17 cellular contexts compared by ENCODE assay signal in genomic region chr11:102957953-102958352, GRCh38. TPM values are rescaled to one million over a fixed set of nuclear protein-coding genes. Genes with fewer than 3 reads are reported as not detected.
"Had no signal": no experiment of that assay in that cellular context is flagged by ENCODE, and none has a peak within 500 bp of the region (broad histone marks: within the 10 kb centered on the region; RNA-seq: fewer than 3 reads in every experiment).

No MANE protein-coding gene starts in this region.

- DNase-seq: activated CD4-positive, alpha-beta T cell treated with anti-CD3 and anti-CD28 coated beads, Interleukin-2, amount 50 U/mL, for 4 hours; activated CD4-positive, CD25-positive, alpha-beta regulatory T cell treated with anti-CD3 and anti-CD28 coated beads, Interleukin-2, amount 50 U/mL, for 72 hours; activated CD8-positive, alpha-beta memory T cell treated with anti-CD3 and anti-CD28 coated beads, Interleukin-2, amount 10 ng/mL, durations not matched to agents 7 days and 5 days; activated effector memory CD4-positive, alpha-beta T cell treated with anti-CD3 and anti-CD28 coated beads, Interleukin-2, amount 50 U/mL, for 16 hours; activated T-cell treated with anti-CD3 and anti-CD28 coated beads, Interleukin-2, amount 50 U/mL, for 24 hours; amygdala; ovary; stimulated activated CD4-positive, alpha-beta T cell treated with anti-CD3 and anti-CD28 coated beads, Interleukin-15, amount 100 ng/mL, for 24 hours; stimulated activated CD4-positive, alpha-beta T cell treated with anti-CD3 and anti-CD28 coated beads, Interleukin-4, amount 100 ng/mL, for 24 hours; stomach; T-helper 9 cell; uterus had no signal

- H3K9me3 ChIP-seq: esophagus muscularis mucosa, ovary, stomach, uterus had no signal

- H3K4me3 ChIP-seq: esophagus muscularis mucosa, ovary, stomach, uterus had no signal

- H3K4me1 ChIP-seq: esophagus muscularis mucosa, stomach, uterus had no signal

- H3K27ac Mint-ChIP-seq: activated CD8-positive, alpha-beta memory T cell treated with anti-CD3 and anti-CD28 coated beads, Interleukin-2, amount 10 ng/mL, durations not matched to agents 7 days and 5 days; activated naive CD8-positive, alpha-beta T cell; activated T-cell treated with anti-CD3 and anti-CD28 coated beads, Interleukin-2, amount 50 U/mL, for 24 hours had no signal

- H3K4me1 Mint-ChIP-seq: activated CD8-positive, alpha-beta memory T cell treated with anti-CD3 and anti-CD28 coated beads, Interleukin-2, amount 10 ng/mL, durations not matched to agents 7 days and 5 days; neural crest cell had no signal

- H3K27me3 ChIP-seq: esophagus muscularis mucosa, ovary, stomach, uterus had no signal

- H3K36me3 Mint-ChIP-seq: activated CD8-positive, alpha-beta memory T cell treated with anti-CD3 and anti-CD28 coated beads, Interleukin-2, amount 10 ng/mL, durations not matched to agents 7 days and 5 days; activated naive CD8-positive, alpha-beta T cell had no signal

- ATAC-seq: activated CD8-positive, alpha-beta memory T cell treated with anti-CD3 and anti-CD28 coated beads, Interleukin-2, amount 10 ng/mL, durations not matched to agents 7 days and 5 days had no signal

- H3K4me3 Mint-ChIP-seq: activated CD8-positive, alpha-beta memory T cell treated with anti-CD3 and anti-CD28 coated beads, Interleukin-2, amount 10 ng/mL, durations not matched to agents 7 days and 5 days; activated naive CD8-positive, alpha-beta T cell; activated T-cell treated with anti-CD3 and anti-CD28 coated beads, Interleukin-2, amount 50 U/mL, for 24 hours; neural crest cell had no signal

- H3K27ac ChIP-seq: esophagus muscularis mucosa, ovary, stomach, uterus had no signal

- H3K9me3 Mint-ChIP-seq: activated T-cell treated with anti-CD3 and anti-CD28 coated beads, Interleukin-2, amount 50 U/mL, for 24 hours had no signal

- H3K36me3 ChIP-seq: esophagus muscularis mucosa, ovary, stomach, uterus had no signal

RNA-seq across cellular contexts. Expression of gene MMP13, which starts 2.4 kb away (rescaled TPM):
- total RNA-seq: activated CD8-positive, alpha-beta memory T cell treated with anti-CD3 and anti-CD28 coated beads, Interleukin-2, amount 10 ng/mL, durations not matched to agents 7 days and 5 days; dermis microvascular lymphatic vessel endothelial cell; esophagus muscularis mucosa; liver; neural crest cell; ovary; stomach; uterus had no signal
- polyA plus RNA-seq: liver, ovary had no signal
